ENCODE assay signal across 8 cellular contexts in the genomic region with DNA sequence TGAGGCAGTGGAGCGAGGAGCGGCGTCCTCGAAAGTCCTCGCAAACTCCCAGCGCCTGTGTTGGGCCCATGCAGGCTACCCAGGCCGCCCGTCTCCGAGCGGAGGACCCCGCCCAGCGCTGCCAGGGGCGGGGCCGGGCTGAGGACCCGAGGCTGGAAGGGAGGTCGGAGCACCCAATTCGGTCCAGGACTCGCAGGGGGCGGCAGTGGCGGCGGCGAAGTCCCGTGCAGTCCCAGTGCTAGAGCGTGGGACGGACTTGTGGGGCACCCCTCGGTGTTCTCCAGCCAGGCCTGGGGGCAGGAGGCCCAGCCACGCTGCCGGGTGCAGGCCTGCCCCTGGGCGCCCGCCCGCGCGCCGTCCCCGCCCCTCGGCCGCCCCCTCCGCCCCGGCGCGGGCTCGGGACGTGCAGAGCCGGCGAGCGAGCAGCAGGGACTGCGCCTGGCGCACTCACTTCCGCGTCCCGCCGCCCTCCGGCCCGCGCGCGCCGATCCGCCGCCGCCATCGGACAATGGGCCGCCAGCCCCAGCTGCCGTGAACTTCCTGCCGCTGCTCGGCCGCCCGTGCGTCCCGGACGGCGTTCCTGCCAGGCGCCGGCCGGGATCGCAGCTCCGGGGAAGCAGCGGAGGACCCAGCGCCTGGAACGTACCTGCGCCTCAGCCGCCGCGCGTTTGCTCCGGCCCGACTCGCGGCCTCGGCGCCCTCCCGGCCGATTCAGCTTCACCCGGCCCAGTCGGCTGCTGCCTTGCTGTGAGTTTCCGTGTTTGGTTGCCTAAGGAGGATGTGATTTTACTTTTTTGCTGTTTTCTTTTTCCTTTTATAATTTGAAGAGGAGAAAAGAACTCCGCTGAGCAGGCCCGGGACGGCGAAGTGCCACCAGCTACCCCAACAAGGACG. TPM values are rescaled to one million over a fixed set of nuclear protein-coding genes. Genes with fewer than 3 reads are reported as not detected.
DNase-seq lines count a peak whose midpoint lies in the region; ATAC-seq lines count a peak whose summit lies in the region.

No MANE protein-coding gene starts in this region.

- peak; percentile 63 for ATAC-seq in HG02642 (IDR thresholded peaks at IDR 0.05; ENCODE audit: poor library complexity, unreplicated experiment)

- peak; percentile 65 to 82 for DNase-seq in NCI-H2081 (lab: John Stamatoyannopoulos, UW)
- DNase-seq in NCI-H2081 treated with DMSO at 0.1 percent for 48 hours (lab: John Stamatoyannopoulos, UW) = no peak
- DNase-seq in NCI-H146 treated with DMSO at 0.1 percent for 48 hours (lab: John Stamatoyannopoulos, UW; ENCODE audit: unreplicated experiment) = peak; percentile 26
- peak; percentile 51 to 65 (median 64) for DNase-seq in activated CD4-positive, CD25-positive, alpha-beta regulatory T cell (lab: John Stamatoyannopoulos, UW)
- DNase-seq in cerebellum (ENCODE audit: low spot score) = peak; percentile 34
- DNase-seq in kidney tubule cell (ENCODE audit: low spot score) = peak; percentile 84
- peak; percentile 69 for DNase-seq in stimulated activated CD4-positive, alpha-beta T cell treated with anti-CD3 and anti-CD28 coated beads, Interleukin-2, amount 100 ng/mL, for 4 hours (ENCODE audit: low read depth)

RNA-seq across cellular contexts. Expression of gene LIMD1, which starts 0.6 kb away (rescaled TPM):
- total RNA-seq in cerebellum = 11.6 TPM
